Comparison of ENCODE assay signal across 8 cellular contexts in the genomic region with DNA sequence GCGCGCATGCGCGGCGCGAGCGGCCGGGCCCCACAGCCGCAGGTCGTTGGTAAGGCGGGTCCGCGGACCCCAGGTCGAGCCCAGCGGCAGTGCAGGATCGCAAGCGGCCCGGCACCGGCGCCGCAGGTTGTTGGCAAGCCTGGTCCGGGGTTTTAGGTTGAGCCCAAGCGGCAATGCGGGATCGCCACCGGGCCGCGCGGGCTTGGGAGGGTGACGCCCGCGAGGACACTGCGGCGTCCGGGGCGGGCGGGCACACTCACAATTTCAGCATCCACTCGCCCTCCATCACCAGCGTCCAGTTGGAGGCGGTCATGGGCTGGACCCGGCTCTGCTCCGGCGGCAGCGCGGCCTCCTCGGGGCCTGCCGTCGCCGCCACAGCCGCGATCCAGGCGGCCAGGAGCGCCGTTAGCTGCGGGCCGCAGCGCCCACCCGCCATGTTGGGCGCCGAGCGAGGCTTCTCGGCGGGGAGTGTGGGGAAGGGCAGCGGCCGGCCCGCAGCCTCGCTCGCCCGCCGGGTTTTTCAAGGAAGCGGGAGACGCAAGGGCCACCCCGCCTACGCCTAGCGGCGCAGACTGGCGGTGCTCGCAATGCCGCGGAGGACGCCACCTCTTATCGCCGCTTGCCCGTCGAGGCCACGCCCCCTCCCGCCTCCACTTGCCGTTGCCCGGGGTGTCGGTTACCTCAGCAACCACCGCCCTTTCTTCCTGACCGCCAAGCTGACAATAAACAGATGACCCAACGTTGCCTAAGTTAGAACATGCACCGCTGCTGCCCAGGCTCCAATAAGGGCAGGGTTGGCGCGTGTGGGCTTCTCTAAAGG. TPM values are rescaled to one million over a fixed set of nuclear protein-coding genes. Genes with fewer than 3 reads are reported as not detected.
DNase-seq lines count a peak whose midpoint lies in the region; ATAC-seq, FAIRE-seq and TF ChIP-seq lines count a peak whose summit lies in the region.

A gene with protein sequence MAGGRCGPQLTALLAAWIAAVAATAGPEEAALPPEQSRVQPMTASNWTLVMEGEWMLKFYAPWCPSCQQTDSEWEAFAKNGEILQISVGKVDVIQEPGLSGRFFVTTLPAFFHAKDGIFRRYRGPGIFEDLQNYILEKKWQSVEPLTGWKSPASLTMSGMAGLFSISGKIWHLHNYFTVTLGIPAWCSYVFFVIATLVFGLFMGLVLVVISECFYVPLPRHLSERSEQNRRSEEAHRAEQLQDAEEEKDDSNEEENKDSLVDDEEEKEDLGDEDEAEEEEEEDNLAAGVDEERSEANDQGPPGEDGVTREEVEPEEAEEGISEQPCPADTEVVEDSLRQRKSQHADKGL (minus strand): TSS at position 584 of the 820 bp plus-strand sequence. CDS start 148 bp downstream, at position 436.

- no peak for FAIRE-seq in bronchial epithelial cell (lab: Jason Lieb, UNC)

- POLR2A ChIA-PET in AG04449 (lab: Yijun Ruan, JAX): no interaction called here

- CTCF ChIA-PET in AG04449 (lab: Yijun Ruan, JAX): interaction anchor here (1.0 to 7.4 kb wide), 5 partner anchors 11 to 702 kb away, joined by 3 to 49 read pairs (median 4); no protein-coding TSS in a partner anchor

- H3K4me3 ChIP-seq in AG04449 (ENCODE audit: low read depth, low read length) (peak within 1 kb of the TSS; percentile 76), WI38 (ENCODE audit: low read depth, low read length) (peak within 1 kb of the TSS; percentile 79), bronchial epithelial cell (ENCODE audit: low read depth, low read length) (peak within 1 kb of the TSS; percentile 67)

- DNase-seq in AG04449 (ENCODE audit: low read depth, low spot score) (peak; percentile 50), NCI-H2171 treated with DMSO at 0.1 percent for 48 hours (lab: John Stamatoyannopoulos, UW) (peak; percentile 95), bronchial epithelial cell (ENCODE audit: low read depth) (peak; percentile 93), iPS-NIHi7 (ENCODE audit: extremely low spot score) (peak; percentile 96), smooth muscle cell of the brain vasculature (ENCODE audit: low read depth, low spot score) (peak; percentile 70)

- ATAC-seq in GM18868 (IDR thresholded peaks at IDR 0.05; ENCODE audit: unreplicated experiment) (peak; percentile 88), HG03108 (IDR thresholded peaks at IDR 0.05; ENCODE audit: unreplicated experiment) (peak; percentile 89)

- no peaks in the 10 kb centered on the region for H3K27me3 ChIP-seq in bronchial epithelial cell (ENCODE audit: control insufficient read depth, insufficient read depth, low read length)

- TF ChIP-seq CTCF in AG04449 (IDR thresholded peaks at IDR 0.05; ENCODE audit: insufficient read depth, low read length, missing control alignments) (peak; percentile 50), WI38 (IDR thresholded peaks at IDR 0.05; ENCODE audit: low read depth, low read length) (no peak), bronchial epithelial cell (IDR thresholded peaks at IDR 0.05; ENCODE audit: insufficient read depth, low read length, severe bottlenecking) (peak; percentile 55)

- H3K36me3 ChIP-seq in bronchial epithelial cell (ENCODE audit: control insufficient read depth, insufficient read depth, low read length): no peaks in the 10 kb centered on the region

RNA-seq across cellular contexts. Expression of the gene that starts here (rescaled TPM):
- total RNA-seq in bronchial epithelial cell: 11.6 and 19.5 TPM in 2 replicates

Comparison
In these comparisons a context has a peak if more than half of its experiments do, and no peak if none do; other contexts are left out.
1. Peak in every context shown above with its lines: DNase-seq, ATAC-seq and H3K4me3 ChIP-seq.